20 cellular contexts compared by ENCODE assay signal in genomic region chr4:179007758-179008157, GRCh38.
DNase-seq lines count a peak whose midpoint lies in the region; ATAC-seq and TF ChIP-seq lines count a peak whose summit lies in the region.
"Had no signal": no experiment of that assay in that cellular context is flagged by ENCODE, and none has a peak within 500 bp of the region (broad histone marks: within the 10 kb centered on the region; RNA-seq: fewer than 3 reads in every experiment).

No MANE protein-coding gene starts in this region.

- H3K27me3 Mint-ChIP-seq in activated naive CD4-positive, alpha-beta T cell treated with anti-CD3 and anti-CD28 coated beads, Interleukin-2, amount 10 ng/mL, durations not matched to agents 7 days and 5 days: no peaks in the 10 kb centered on the region

- no peak for ATAC-seq in left cardiac atrium
- ATAC-seq in HG03520 (IDR thresholded peaks at IDR 0.05; ENCODE audit: unreplicated experiment): no peak
- ATAC-seq: K562, PC-3 had no signal

- intact Hi-C loops in left cardiac atrium (cut with DNase I): no loop called here

- H3K9me3 ChIP-seq in cardiac muscle cell (ENCODE audit: low read depth): no peaks in the 10 kb centered on the region
- H3K9me3 ChIP-seq: HAP-1, SJCRH30 had no signal

- no peak overlapping the region for H3K27ac Mint-ChIP-seq in activated naive CD4-positive, alpha-beta T cell treated with anti-CD3 and anti-CD28 coated beads, Interleukin-2, amount 10 ng/mL, durations not matched to agents 7 days and 5 days
- H3K27ac Mint-ChIP-seq: T-helper 1 cell treated with Interleukin-12 subunit alpha and Interleukin-12 subunit beta and Interleukin-4 antibody, amounts not matched to agents 30 μg/mL and 1 μg/mL, for 36 hours had no signal

- peak overlapping the region; percentile 45 for H3K27ac ChIP-seq in cardiac muscle cell
- H3K27ac ChIP-seq: C4-2B, SJCRH30 had no signal

- no peaks in the 10 kb centered on the region for H3K27me3 ChIP-seq in cardiac muscle cell
- H3K27me3 ChIP-seq: SJCRH30 had no signal

- no peaks in the 10 kb centered on the region for H3K36me3 ChIP-seq in cardiac muscle cell
- H3K36me3 ChIP-seq: HAP-1, SJCRH30 had no signal

- no peak overlapping the region for H3K4me3 Mint-ChIP-seq in activated naive CD4-positive, alpha-beta T cell treated with anti-CD3 and anti-CD28 coated beads, Interleukin-2, amount 10 ng/mL, durations not matched to agents 7 days and 5 days
- H3K4me3 Mint-ChIP-seq: T-helper 1 cell treated with Interleukin-12 subunit alpha and Interleukin-12 subunit beta and Interleukin-4 antibody, amounts not matched to agents 30 μg/mL and 1 μg/mL, for 36 hours had no signal

- H3K4me3 ChIP-seq in cardiac muscle cell: no peak overlapping the region
- H3K4me3 ChIP-seq: HAP-1, K562, SJCRH30 had no signal

- H3K9me3 Mint-ChIP-seq in activated naive CD4-positive, alpha-beta T cell treated with anti-CD3 and anti-CD28 coated beads, Interleukin-2, amount 10 ng/mL, durations not matched to agents 7 days and 5 days: peaks cover 5% of the 10 kb centered on the region

- H3K36me3 Mint-ChIP-seq in activated naive CD4-positive, alpha-beta T cell treated with anti-CD3 and anti-CD28 coated beads, Interleukin-2, amount 10 ng/mL, durations not matched to agents 7 days and 5 days: no peaks in the 10 kb centered on the region

- DNase-seq in cardiac muscle cell (ENCODE audit: low read depth in 1 of 2, low spot score in 1 of 2) (peak in 1 of 2 donors; percentile 34), left cardiac atrium (no peak), OCI-M1 (lab: John Stamatoyannopoulos, UW) (peak; percentile 39), iPS-NIHi7 (ENCODE audit: extremely low spot score) (peak; percentile 22), NCI-H1092 treated with DMSO at 0.1 percent for 48 hours (lab: John Stamatoyannopoulos, UW) (no peak)
- DNase-seq in activated naive CD4-positive, alpha-beta T cell treated with anti-CD3 and anti-CD28 coated beads, Interleukin-2, amount 10 ng/mL, durations not matched to agents 7 days and 5 days: no peak
- DNase-seq: AML-193, GDM1, NCI-H1694 treated with DMSO at 0.1 percent for 48 hours, NCI-H2107, NCI-H345, NCI-H526, PC-3, RPMI8226, SJCRH30 had no signal

- CTCF ChIA-PET in activated naive CD4-positive, alpha-beta T cell treated with anti-CD3 and anti-CD28 coated beads, Interleukin-2, amount 10 ng/mL, durations not matched to agents 7 days and 5 days (lab: Charles Lee): no interaction called here

- peaks cover 4% of the 10 kb centered on the region for H3K4me1 ChIP-seq in cardiac muscle cell (ENCODE audit: low read depth)
- H3K4me1 ChIP-seq: SJCRH30 had no signal

- H3K4me1 Mint-ChIP-seq in activated naive CD4-positive, alpha-beta T cell treated with anti-CD3 and anti-CD28 coated beads, Interleukin-2, amount 10 ng/mL, durations not matched to agents 7 days and 5 days: no peaks in the 10 kb centered on the region

- no peak for TF ChIP-seq CTCF in cardiac muscle cell (IDR thresholded peaks at IDR 0.05; ENCODE audit: low read depth, low read length)

Comparison
In these comparisons a context has a peak if more than half of its experiments do, and no peak if none do; other contexts are left out.
1. DNase-seq: peak in OCI-M1 (single experiment) and iPS-NIHi7 (single experiment); none in left cardiac atrium (single experiment), NCI-H1092 treated with DMSO at 0.1 percent for 48 hours (single experiment) and activated naive CD4-positive, alpha-beta T cell treated with anti-CD3 and anti-CD28 coated beads, Interleukin-2, amount 10 ng/mL, durations not matched to agents 7 days and 5 days (single experiment).